Comparison of ENCODE assay signal across 16 cellular contexts in the genomic region with DNA sequence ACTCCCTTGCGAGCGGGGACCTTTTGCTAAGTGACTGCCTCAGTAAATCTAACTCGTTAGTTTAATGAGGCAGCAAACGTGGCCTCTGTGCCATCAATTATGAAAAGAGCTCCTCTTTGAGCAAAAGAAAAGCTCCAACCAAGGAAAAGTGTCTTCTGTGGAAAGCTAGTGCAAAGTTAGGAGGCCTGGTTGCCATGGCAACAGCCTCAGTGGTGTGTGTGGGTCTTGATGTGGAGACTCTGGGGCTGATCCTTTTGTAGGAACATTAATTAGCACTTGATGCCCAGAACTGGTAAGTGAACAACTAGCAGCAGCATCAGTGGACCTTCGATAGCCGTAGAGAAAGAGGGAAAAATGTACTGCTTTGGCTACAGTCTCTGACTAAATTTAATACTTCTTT.
DNase-seq lines count a peak whose midpoint lies in the region; ATAC-seq, FAIRE-seq and TF ChIP-seq lines count a peak whose summit lies in the region.
"Had no signal": no experiment of that assay in that cellular context is flagged by ENCODE, and none has a peak within 500 bp of the region (broad histone marks: within the 10 kb centered on the region; RNA-seq: fewer than 3 reads in every experiment).

No MANE protein-coding gene starts in this region.

- POLR2A ChIA-PET in activated CD4-positive, alpha-beta memory T cell treated with anti-CD3 and anti-CD28 coated beads, Interleukin-2, amount 10 ng/mL, durations not matched to agents 7 days and 5 days (lab: Charles Lee): interaction anchor here (1.0 kb wide), 1 partner anchor 34 kb away, joined by 3 read pairs; no protein-coding TSS in a partner anchor
- POLR2A ChIA-PET in activated CD4-positive, alpha-beta memory T cell treated with anti-CD3 and anti-CD28 coated beads for 36 hours (lab: Charles Lee): no interaction called here

- no peaks in the 10 kb centered on the region for H3K36me3 ChIP-seq in testis (ENCODE audit: low read depth, missing control alignments)
- no peaks in the 10 kb centered on the region for H3K36me3 ChIP-seq in pancreas
- H3K36me3 ChIP-seq: breast epithelium, thoracic aorta had no signal

- intact Hi-C loops in activated CD4-positive, alpha-beta memory T cell treated with anti-CD3 and anti-CD28 coated beads for 36 hours (cut with micrococcal nuclease): no loop called here
- intact Hi-C loops in testis (cut with DNase I; ENCODE audit: low total_unique reads) (no loop called here), pancreas (cut with DNase I) (no loop called here)

- no peaks in the 10 kb centered on the region for H3K9me3 Mint-ChIP-seq in activated CD4-positive, alpha-beta memory T cell treated with anti-CD3 and anti-CD28 coated beads, Interleukin-2, amount 10 ng/mL, durations not matched to agents 7 days and 5 days
- H3K9me3 Mint-ChIP-seq in activated CD4-positive, alpha-beta memory T cell treated with anti-CD3 and anti-CD28 coated beads for 36 hours: no peaks in the 10 kb centered on the region
- peaks cover 0 to 3% (median 0%) of the 10 kb centered on the region in 5 experiments for H3K9me3 Mint-ChIP-seq in brain
- H3K9me3 Mint-ChIP-seq: naive thymus-derived CD4-positive, alpha-beta T cell had no signal

- WGBS in testis, 2 donors: 86 to 99% methylated on average over 6 of the region's 6 CpGs
- WGBS in pancreas, 2 donors: 93 to 96% methylated on average over 6 of the region's 6 CpGs

- peaks cover 66% of the 10 kb centered on the region for H3K4me1 Mint-ChIP-seq in activated CD4-positive, alpha-beta memory T cell treated with anti-CD3 and anti-CD28 coated beads, Interleukin-2, amount 10 ng/mL, durations not matched to agents 7 days and 5 days
- H3K4me1 Mint-ChIP-seq in activated CD4-positive, alpha-beta memory T cell treated with anti-CD3 and anti-CD28 coated beads for 36 hours (ENCODE audit: low read depth): peaks cover 41% of the 10 kb centered on the region
- peaks cover 86% of the 10 kb centered on the region for H3K4me1 Mint-ChIP-seq in brain

- H3K4me3 Mint-ChIP-seq in activated CD4-positive, alpha-beta memory T cell treated with anti-CD3 and anti-CD28 coated beads, Interleukin-2, amount 10 ng/mL, durations not matched to agents 7 days and 5 days: no peak overlapping the region
- H3K4me3 Mint-ChIP-seq in activated CD4-positive, alpha-beta memory T cell treated with anti-CD3 and anti-CD28 coated beads for 36 hours: no peak overlapping the region
- no peak overlapping the region for H3K4me3 Mint-ChIP-seq in brain
- H3K4me3 Mint-ChIP-seq: naive thymus-derived CD4-positive, alpha-beta T cell; WTC11 had no signal

- no peaks in the 10 kb centered on the region for H3K27me3 ChIP-seq in testis
- H3K27me3 ChIP-seq in pancreas: no peaks in the 10 kb centered on the region
- H3K27me3 ChIP-seq: breast epithelium had no signal

- no peak for TF ChIP-seq POLR2A in testis (IDR thresholded peaks at IDR 0.05)

- no peak for ATAC-seq in pancreas
- ATAC-seq: naive thymus-derived CD4-positive, alpha-beta T cell; WTC11 had no signal

- H3K27ac Mint-ChIP-seq in activated CD4-positive, alpha-beta memory T cell treated with anti-CD3 and anti-CD28 coated beads, Interleukin-2, amount 10 ng/mL, durations not matched to agents 7 days and 5 days: peak overlapping the region; percentile 95
- H3K27ac Mint-ChIP-seq in activated CD4-positive, alpha-beta memory T cell treated with anti-CD3 and anti-CD28 coated beads for 36 hours: no peak overlapping the region
- H3K27ac Mint-ChIP-seq in brain: peak overlapping the region in 4 of 5 experiments; percentile 18 to 77 (median 60)
- H3K27ac Mint-ChIP-seq: WTC11 had no signal

- H3K9me3 ChIP-seq in testis (no peaks in the 10 kb centered on the region), pancreas (no peaks in the 10 kb centered on the region)
- H3K9me3 ChIP-seq: breast epithelium, thoracic aorta had no signal

- H3K4me1 ChIP-seq in testis (peaks cover 33% of the 10 kb centered on the region), pancreas (peaks cover 11 to 14% (median 11%) of the 10 kb centered on the region in 3 donors)
- H3K4me1 ChIP-seq: breast epithelium had no signal

- H3K27ac ChIP-seq in testis: no peak overlapping the region
- H3K27ac ChIP-seq in pancreas: no peak overlapping the region
- H3K27ac ChIP-seq: breast epithelium, thoracic aorta had no signal

- TF ChIP-seq CTCF in brain (conservative IDR thresholded peaks at IDR 0.05) (no peak), testis (IDR thresholded peaks at IDR 0.05) (no peak), pancreas (IDR thresholded peaks at IDR 0.05) (no peak)

- no peak for DNase-seq in activated CD4-positive, alpha-beta memory T cell treated with anti-CD3 and anti-CD28 coated beads, Interleukin-2, amount 10 ng/mL, durations not matched to agents 7 days and 5 days
- DNase-seq in activated CD4-positive, alpha-beta memory T cell treated with anti-CD3 and anti-CD28 coated beads for 36 hours: no peak
- DNase-seq in M059J (ENCODE audit: low read depth): peak; percentile 65
- peak; percentile 30 for DNase-seq in testis
- no peak for DNase-seq in dermis blood vessel endothelial cell
- DNase-seq in superior temporal gyrus (ENCODE audit: extremely low spot score): no peak
- no peak for DNase-seq in pancreas
- DNase-seq: activated CD8-positive, alpha-beta memory T cell treated with anti-CD3 and anti-CD28 coated beads, Interleukin-2, amount 50 U/mL, for 4 hours; activated naive CD4-positive, alpha-beta T cell treated with anti-CD3 and anti-CD28 coated beads, Interleukin-2, amount 50 U/mL, for 16 hours; DMS153; naive thymus-derived CD4-positive, alpha-beta T cell; NCI-H345 had no signal

- H3K4me3 ChIP-seq in testis: no peak overlapping the region
- no peak overlapping the region for H3K4me3 ChIP-seq in pancreas
- H3K4me3 ChIP-seq: breast epithelium, thoracic aorta had no signal

- FAIRE-seq in pancreas (lab: Jason Lieb, UNC): no peak

- CTCF ChIA-PET in activated CD4-positive, alpha-beta memory T cell treated with anti-CD3 and anti-CD28 coated beads, Interleukin-2, amount 10 ng/mL, durations not matched to agents 7 days and 5 days (lab: Charles Lee): no interaction called here
- CTCF ChIA-PET in activated CD4-positive, alpha-beta memory T cell treated with anti-CD3 and anti-CD28 coated beads for 36 hours (lab: Charles Lee): interaction anchor here (3.5 kb wide), 1 partner anchor 221 kb away, joined by 16 read pairs; no protein-coding TSS in a partner anchor

- H3K36me3 Mint-ChIP-seq in activated CD4-positive, alpha-beta memory T cell treated with anti-CD3 and anti-CD28 coated beads, Interleukin-2, amount 10 ng/mL, durations not matched to agents 7 days and 5 days (ENCODE audit: low read depth): peaks cover 53% of the 10 kb centered on the region
- H3K36me3 Mint-ChIP-seq in activated CD4-positive, alpha-beta memory T cell treated with anti-CD3 and anti-CD28 coated beads for 36 hours: peaks cover 9% of the 10 kb centered on the region
- peaks cover 6% of the 10 kb centered on the region for H3K36me3 Mint-ChIP-seq in brain
- H3K36me3 Mint-ChIP-seq: WTC11 had no signal

- no peaks in the 10 kb centered on the region for H3K27me3 Mint-ChIP-seq in activated CD4-positive, alpha-beta memory T cell treated with anti-CD3 and anti-CD28 coated beads, Interleukin-2, amount 10 ng/mL, durations not matched to agents 7 days and 5 days
- no peaks in the 10 kb centered on the region for H3K27me3 Mint-ChIP-seq in activated CD4-positive, alpha-beta memory T cell treated with anti-CD3 and anti-CD28 coated beads for 36 hours
- no peaks in the 10 kb centered on the region for H3K27me3 Mint-ChIP-seq in brain
- H3K27me3 Mint-ChIP-seq: naive thymus-derived CD4-positive, alpha-beta T cell had no signal

Comparison
In these comparisons a context has a peak if more than half of its experiments do, and no peak if none do; other contexts are left out.
1. DNase-seq: peak in M059J (single experiment) and testis (single experiment); none in activated CD4-positive, alpha-beta memory T cell treated with anti-CD3 and anti-CD28 coated beads, Interleukin-2, amount 10 ng/mL, durations not matched to agents 7 days and 5 days (single experiment), activated CD4-positive, alpha-beta memory T cell treated with anti-CD3 and anti-CD28 coated beads for 36 hours (single experiment), dermis blood vessel endothelial cell (single experiment), superior temporal gyrus (single experiment) and pancreas (0 of 6).